Comparison of ENCODE assay signal across 8 cellular contexts in genomic region chr1:171741872-171742576, GRCh38. TPM values are rescaled to one million over a fixed set of nuclear protein-coding genes. Genes with fewer than 3 reads are reported as not detected.
DNase-seq lines count a peak whose midpoint lies in the region; ATAC-seq and TF ChIP-seq lines count a peak whose summit lies in the region.

TSS of gene VAMP4 (minus strand) at chr1:171742065. CDS start at chr1:171738414, 3,651 bp downstream.

- peak in 1 of 2 donors; percentile 21 for TF ChIP-seq RAD21 in liver (IDR thresholded peaks at IDR 0.05)

- H3K27me3 ChIP-seq in liver (ENCODE audit: control insufficient read depth in 4 of 4, insufficient read depth in 4 of 4, low read length in 3 of 4) = no peaks in the 10 kb centered on the region

- WGBS in liver = under 1% methylated on average over 57 of the region's 57 CpGs

- no peak for TF ChIP-seq CTCF in liver (IDR thresholded peaks at IDR 0.05; ENCODE audit: low read depth, low read length, missing input control)

- peak; percentile 79 for ATAC-seq in GM19372 (IDR thresholded peaks at IDR 0.05; ENCODE audit: low read depth, unreplicated experiment)
- ATAC-seq in HG03520 (IDR thresholded peaks at IDR 0.05; ENCODE audit: unreplicated experiment) = peak; percentile 85

- peak; percentile 88 for DNase-seq in CD1c-positive myeloid dendritic cell (ENCODE audit: extremely low spot score)
- peak; percentile 80 for DNase-seq in NCI-H748 (lab: John Stamatoyannopoulos, UW; ENCODE audit: unreplicated experiment)
- peak; percentile 87 to 89 for DNase-seq in activated CD4-positive, alpha-beta T cell treated with anti-CD3 and anti-CD28 coated beads, Interleukin-2, amount 50 U/mL, for 48 hours
- peak; percentile 88 for DNase-seq in dermis blood vessel endothelial cell
- DNase-seq in stimulated activated CD4-positive, alpha-beta T cell treated with anti-CD3 and anti-CD28 coated beads, Interleukin-4, amount 100 ng/mL, for 1 hour = peak; percentile 88

- H3K9ac ChIP-seq in liver (ENCODE audit: low read depth in 1 of 2, low read length in 2 of 2) = peak within 1 kb of the TSS; percentile 91 to 98

- peaks cover 0 to under 1% (median 0%) of the 10 kb centered on the region in 4 donors for H3K36me3 ChIP-seq in liver (ENCODE audit: control insufficient read depth in 4 of 4, insufficient read depth in 3 of 4, low read depth in 1 of 4, low read length in 3 of 4)

- H3K27ac ChIP-seq in liver (ENCODE audit: low read depth in 1 of 2, low read length in 2 of 2) = peak within 1 kb of the TSS; percentile 93 to 98

- H3K4me1 ChIP-seq in liver (ENCODE audit: control insufficient read depth in 4 of 4, insufficient read depth in 4 of 4, low read length in 3 of 4) = peaks cover 4 to 20% (median 10%) of the 10 kb centered on the region in 4 donors

- H3K9me3 ChIP-seq in liver (ENCODE audit: control insufficient read depth in 4 of 4, low read length in 3 of 4) = no peaks in the 10 kb centered on the region

- H3K4me3 ChIP-seq in liver (ENCODE audit: low read depth in 1 of 3, low read length in 3 of 3) = peak within 1 kb of the TSS; percentile 87 to 92 (median 91)

TF ChIP-seq in liver, 16 proteins besides CTCF, POLR2A, EP300 and RAD21:
- no peak for TF ChIP-seq MAX (IDR thresholded peaks at IDR 0.05)
- TF ChIP-seq HNF4A (conservative IDR thresholded peaks at IDR 0.05) = no peak
- TF ChIP-seq FOXA2 (IDR thresholded peaks at IDR 0.05) = no peak
- TF ChIP-seq NR2F2 (IDR thresholded peaks at IDR 0.05) = peak; percentile 24
- no peak for TF ChIP-seq ZBTB33 (IDR thresholded peaks at IDR 0.05)
- no peak for TF ChIP-seq EGR1 (IDR thresholded peaks at IDR 0.05; ENCODE audit: low read depth in 2 of 2)
- no peak for TF ChIP-seq JUND (IDR thresholded peaks at IDR 0.05)
- TF ChIP-seq ATF3 (IDR thresholded peaks at IDR 0.05) = no peak
- TF ChIP-seq RXRA (IDR thresholded peaks at IDR 0.05) = no peak
- peak; percentile 51 for TF ChIP-seq YY1 (IDR thresholded peaks at IDR 0.05)
- TF ChIP-seq HNF4G (IDR thresholded peaks at IDR 0.05) = no peak
- peak; percentile 37 for TF ChIP-seq REST (IDR thresholded peaks at IDR 0.05)
- TF ChIP-seq GABPA (IDR thresholded peaks at IDR 0.05 in 1 of 2, conservative IDR thresholded peaks at IDR 0.05 in 1 of 2) = peak in 1 of 2 donors; percentile 45
- peak; percentile 57 for TF ChIP-seq SP1 (IDR thresholded peaks at IDR 0.05)
- TF ChIP-seq FOXA1 (IDR thresholded peaks at IDR 0.05) = no peak
- peak; percentile 88 for TF ChIP-seq TAF1 (conservative IDR thresholded peaks at IDR 0.05)
TF ChIP-seq in liver: peak in this region for 6.

RNA-seq across cellular contexts. Expression of gene VAMP4, which starts in this region (rescaled TPM):
- total RNA-seq in dermis blood vessel endothelial cell (6.0 and 6.7 TPM in 2 replicates), liver (1 to 10 TPM; 4.7 to 4.9 TPM)
- 1 to 10 TPM; 4.0 to 6.1 TPM for polyA plus RNA-seq in liver

Comparison
In these comparisons a context has a peak if more than half of its experiments do, and no peak if none do; other contexts are left out.
1. Peak in every context shown above with its lines: DNase-seq, ATAC-seq, H3K4me3 ChIP-seq and H3K27ac ChIP-seq.